ENCODE assay signal across 1 cellular context in the genomic region with DNA sequence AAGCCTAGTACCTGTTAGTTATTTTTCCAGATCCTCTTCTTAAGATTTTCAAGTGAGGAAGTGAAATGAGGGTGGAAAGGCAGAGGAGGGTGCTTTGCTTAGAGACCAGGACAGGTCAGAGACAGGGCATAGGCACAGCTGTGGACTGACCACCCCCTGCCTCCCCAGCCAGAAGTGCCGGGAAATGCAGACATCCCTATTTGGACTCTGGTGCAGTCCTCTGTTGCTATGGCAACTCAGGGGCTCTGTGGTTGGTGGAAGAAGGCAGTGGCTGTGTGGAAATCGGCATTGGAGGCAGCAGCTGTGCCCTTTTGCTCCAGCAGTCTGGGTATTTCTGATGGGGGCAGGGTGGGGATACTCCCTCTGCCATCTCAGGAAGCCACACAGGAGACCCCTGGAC.
A peak's percentile ranks its signal among the peaks of the same experiment; 100 is the strongest.
TF ChIP-seq lines count a peak whose summit lies in the region.

No MANE protein-coding gene starts in this region.

TF ChIP-seq in neural cell, 6 proteins besides CTCF, POLR2A, EP300 and RAD21 (continued from another document):
- TF ChIP-seq, protein P1, sequence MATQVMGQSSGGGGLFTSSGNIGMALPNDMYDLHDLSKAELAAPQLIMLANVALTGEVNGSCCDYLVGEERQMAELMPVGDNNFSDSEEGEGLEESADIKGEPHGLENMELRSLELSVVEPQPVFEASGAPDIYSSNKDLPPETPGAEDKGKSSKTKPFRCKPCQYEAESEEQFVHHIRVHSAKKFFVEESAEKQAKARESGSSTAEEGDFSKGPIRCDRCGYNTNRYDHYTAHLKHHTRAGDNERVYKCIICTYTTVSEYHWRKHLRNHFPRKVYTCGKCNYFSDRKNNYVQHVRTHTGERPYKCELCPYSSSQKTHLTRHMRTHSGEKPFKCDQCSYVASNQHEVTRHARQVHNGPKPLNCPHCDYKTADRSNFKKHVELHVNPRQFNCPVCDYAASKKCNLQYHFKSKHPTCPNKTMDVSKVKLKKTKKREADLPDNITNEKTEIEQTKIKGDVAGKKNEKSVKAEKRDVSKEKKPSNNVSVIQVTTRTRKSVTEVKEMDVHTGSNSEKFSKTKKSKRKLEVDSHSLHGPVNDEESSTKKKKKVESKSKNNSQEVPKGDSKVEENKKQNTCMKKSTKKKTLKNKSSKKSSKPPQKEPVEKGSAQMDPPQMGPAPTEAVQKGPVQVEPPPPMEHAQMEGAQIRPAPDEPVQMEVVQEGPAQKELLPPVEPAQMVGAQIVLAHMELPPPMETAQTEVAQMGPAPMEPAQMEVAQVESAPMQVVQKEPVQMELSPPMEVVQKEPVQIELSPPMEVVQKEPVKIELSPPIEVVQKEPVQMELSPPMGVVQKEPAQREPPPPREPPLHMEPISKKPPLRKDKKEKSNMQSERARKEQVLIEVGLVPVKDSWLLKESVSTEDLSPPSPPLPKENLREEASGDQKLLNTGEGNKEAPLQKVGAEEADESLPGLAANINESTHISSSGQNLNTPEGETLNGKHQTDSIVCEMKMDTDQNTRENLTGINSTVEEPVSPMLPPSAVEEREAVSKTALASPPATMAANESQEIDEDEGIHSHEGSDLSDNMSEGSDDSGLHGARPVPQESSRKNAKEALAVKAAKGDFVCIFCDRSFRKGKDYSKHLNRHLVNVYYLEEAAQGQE (IDR thresholded peaks at IDR 0.05; ENCODE audit: borderline replicate concordance), result peak; percentile 47
- TF ChIP-seq SMC3 (conservative IDR thresholded peaks at IDR 0.05; ENCODE audit: poor library complexity) (no peak), POLR2AphosphoS5 (IDR thresholded peaks at IDR 0.05) (peak; percentile 21), EZH2 (IDR thresholded peaks at IDR 0.05; ENCODE audit: borderline replicate concordance, insufficient read depth, low read length, poor library complexity, severe bottlenecking) (no peak)
